ENCODE assay signal across 29 cellular contexts in genomic region chr1:175131100-175131499, GRCh38.
DNase-seq lines count a peak whose midpoint lies in the region; ATAC-seq and TF ChIP-seq lines count a peak whose summit lies in the region.
"Had no signal": no experiment of that assay in that cellular context is flagged by ENCODE, and none has a peak within 500 bp of the region (broad histone marks: within the 10 kb centered on the region; RNA-seq: fewer than 3 reads in every experiment).

No MANE protein-coding gene starts in this region.

- H3K9me3 ChIP-seq in iPS-20b (ENCODE audit: insufficient read depth, low read depth, low read length): no peaks in the 10 kb centered on the region
- no peaks in the 10 kb centered on the region for H3K9me3 ChIP-seq in upper lobe of left lung
- H3K9me3 ChIP-seq in PC-3 (ENCODE audit: low read length): no peaks in the 10 kb centered on the region
- no peaks in the 10 kb centered on the region for H3K9me3 ChIP-seq in T-helper 17 cell (ENCODE audit: control insufficient read depth, low read length, poor library complexity, severe bottlenecking)
- H3K9me3 ChIP-seq: BE2C, Caco-2, HAP-1, neutrophil, psoas muscle, tibial artery had no signal

- peak overlapping the region; percentile 74; the same call in 1 of the 2 replicates for H3K9ac ChIP-seq in iPS-20b (ENCODE audit: low read depth, low read length)
- H3K9ac ChIP-seq in PC-3 (ENCODE audit: low read length): no peak overlapping the region

- no peak for TF ChIP-seq EP300 in upper lobe of left lung (IDR thresholded peaks at IDR 0.05)

- H3K4me1 ChIP-seq in iPS-20b (ENCODE audit: insufficient read depth, low read length): peaks cover 34% of the 10 kb centered on the region
- peaks cover 40 to 50% (median 44%) of the 10 kb centered on the region in 4 donors for H3K4me1 ChIP-seq in upper lobe of left lung
- H3K4me1 ChIP-seq in PC-3 (ENCODE audit: insufficient read depth, low read length): no peaks in the 10 kb centered on the region
- H3K4me1 ChIP-seq: foreskin keratinocyte, psoas muscle had no signal

- no peak for DNase-seq in activated T-cell treated with anti-CD3 and anti-CD28 coated beads, Interleukin-2, amount 50 U/mL, for 72 hours
- DNase-seq in activated T-cell treated with anti-CD3 and anti-CD28 coated beads, Interleukin-2, amount 50 U/mL, for 1 hour: no peak
- DNase-seq in WTC11 (ENCODE audit: low spot score): no peak
- DNase-seq in upper lobe of left lung: no peak
- no peak for DNase-seq in PC-3
- no peak for DNase-seq in T-helper 17 cell
- DNase-seq in GM19238 (ENCODE audit: insufficient read length, low spot score): no peak
- DNase-seq: activated CD4-positive, alpha-beta memory T cell treated with anti-CD3 and anti-CD28 coated beads, Interleukin-2, amount 10 ng/mL, durations not matched to agents 7 days and 5 days; activated naive CD4-positive, alpha-beta T cell treated with anti-CD3 and anti-CD28 coated beads for 36 hours; anterior cingulate cortex; BE2C; Caco-2; DND-41; foreskin keratinocyte; KBM-7; kidney; MM.1S; NCI-H1417 treated with DMSO at 0.1 percent for 48 hours; NCI-H510A treated with DMSO at 0.1 percent for 48 hours; psoas muscle; small intestine; stimulated activated naive CD4-positive, alpha-beta T cell treated with Interleukin-2 at 50 U/mL for 16 hours; tibial artery; WERI-Rb-1 had no signal

- H3K27ac ChIP-seq in iPS-20b (ENCODE audit: low read length) (peak overlapping the region; percentile 66), upper lobe of left lung (peak overlapping the region in 3 of 4 donors; percentile 45 to 56 (median 45)), PC-3 (ENCODE audit: low read length) (no peak overlapping the region)
- H3K27ac ChIP-seq: cardiac muscle cell, foreskin keratinocyte, neutrophil, psoas muscle, tibial artery, WERI-Rb-1 had no signal

- H3F3A ChIP-seq in PC-3 (ENCODE audit: low read length, unreplicated experiment): no peaks in the 10 kb centered on the region

- intact Hi-C loops in PC-3 (cut with micrococcal nuclease): no loop called here

- no peak for TF ChIP-seq POLR2A in upper lobe of left lung (IDR thresholded peaks at IDR 0.05)

- no peak overlapping the region for H3K4me3 Mint-ChIP-seq in activated T-cell treated with anti-CD3 and anti-CD28 coated beads, Interleukin-2, amount 50 U/mL, for 72 hours
- H3K4me3 Mint-ChIP-seq in WTC11 (no peak overlapping the region), T-helper 17 cell (no peak overlapping the region)
- H3K4me3 Mint-ChIP-seq: activated CD4-positive, alpha-beta memory T cell treated with anti-CD3 and anti-CD28 coated beads, Interleukin-2, amount 10 ng/mL, durations not matched to agents 7 days and 5 days; activated naive CD4-positive, alpha-beta T cell treated with anti-CD3 and anti-CD28 coated beads for 36 hours; dendritic cell treated with granulocyte-macrophage colony-stimulating factor and Interleukin-4, amounts not matched to agents 40 ng/mL and 50 ng/mL, for 4 days had no signal

- no peaks in the 10 kb centered on the region for H4K20me1 ChIP-seq in PC-3 (ENCODE audit: low read length)

- POLR2A ChIA-PET in WTC11 (lab: Charles Lee): interaction anchor here (1.0 kb wide), 1 partner anchor 15 kb away, joined by 4 read pairs; no protein-coding TSS in a partner anchor
- POLR2A ChIA-PET in PC-3 (lab: Charles Lee; ENCODE audit: unreplicated experiment): no interaction called here

- H3K4me3 ChIP-seq in iPS-20b (ENCODE audit: low read length) (no peak overlapping the region), upper lobe of left lung (no peak overlapping the region), PC-3 (ENCODE audit: low read length) (no peak overlapping the region)
- H3K4me3 ChIP-seq: cardiac muscle cell, HAP-1, psoas muscle, tibial artery had no signal

- H3K4me2 ChIP-seq in PC-3 (ENCODE audit: low read length): no peak overlapping the region

- CTCF ChIA-PET in WTC11 (lab: Charles Lee) (interaction anchor here (0.6 to 8.0 kb wide), 7 partner anchors 14 to 179 kb away, joined by 3 to 110 read pairs (median 7); no protein-coding TSS in a partner anchor), PC-3 (lab: Charles Lee) (no interaction called here)

- H3K4me1 Mint-ChIP-seq in activated T-cell treated with anti-CD3 and anti-CD28 coated beads, Interleukin-2, amount 50 U/mL, for 72 hours (ENCODE audit: low read depth): peaks cover 17% of the 10 kb centered on the region
- peaks cover 49% of the 10 kb centered on the region for H3K4me1 Mint-ChIP-seq in WTC11
- H3K4me1 Mint-ChIP-seq in T-helper 17 cell: peaks cover 6% of the 10 kb centered on the region
- H3K4me1 Mint-ChIP-seq: activated CD4-positive, alpha-beta memory T cell treated with anti-CD3 and anti-CD28 coated beads, Interleukin-2, amount 10 ng/mL, durations not matched to agents 7 days and 5 days had no signal

- no peaks in the 10 kb centered on the region for H3K9me3 Mint-ChIP-seq in activated T-cell treated with anti-CD3 and anti-CD28 coated beads, Interleukin-2, amount 50 U/mL, for 72 hours
- H3K9me3 Mint-ChIP-seq in WTC11: peaks cover 3% of the 10 kb centered on the region; the same call in 1 of the 2 replicates
- H3K9me3 Mint-ChIP-seq: activated CD4-positive, alpha-beta memory T cell treated with anti-CD3 and anti-CD28 coated beads, Interleukin-2, amount 10 ng/mL, durations not matched to agents 7 days and 5 days; activated naive CD4-positive, alpha-beta T cell treated with anti-CD3 and anti-CD28 coated beads for 36 hours; dendritic cell treated with granulocyte-macrophage colony-stimulating factor and Interleukin-4, amounts not matched to agents 40 ng/mL and 50 ng/mL, for 4 days had no signal

- H3K79me2 ChIP-seq in PC-3 (ENCODE audit: low read length): no peaks in the 10 kb centered on the region

- H3K36me3 ChIP-seq in iPS-20b (ENCODE audit: insufficient read depth, low read depth, low read length): no peaks in the 10 kb centered on the region
- H3K36me3 ChIP-seq in upper lobe of left lung: no peaks in the 10 kb centered on the region
- H3K36me3 ChIP-seq in PC-3 (ENCODE audit: low read depth, low read length): no peaks in the 10 kb centered on the region
- H3K36me3 ChIP-seq: BE2C, cardiac muscle cell, HAP-1, neutrophil, tibial artery, WERI-Rb-1 had no signal

- TF ChIP-seq CTCF in WTC11 (IDR thresholded peaks at IDR 0.05) (no peak), upper lobe of left lung (IDR thresholded peaks at IDR 0.05) (no peak), PC-3 (conservative IDR thresholded peaks at IDR 0.05; ENCODE audit: low read depth, low read length) (no peak)

- H3K27me3 ChIP-seq in iPS-20b (ENCODE audit: insufficient read depth, low read length) (no peaks in the 10 kb centered on the region), upper lobe of left lung (no peaks in the 10 kb centered on the region), PC-3 (ENCODE audit: low read length) (no peaks in the 10 kb centered on the region)
- H3K27me3 ChIP-seq: BE2C, cardiac muscle cell, neutrophil, tibial artery had no signal

- no TSS peak for BruUV-seq in PC-3 (replicated peaks; lab: Mats Ljungman, UMichigan)

- H3K27ac Mint-ChIP-seq in activated T-cell treated with anti-CD3 and anti-CD28 coated beads, Interleukin-2, amount 50 U/mL, for 72 hours: no peak overlapping the region
- H3K27ac Mint-ChIP-seq in WTC11 (peak overlapping the region; percentile 57), T-helper 17 cell (no peak overlapping the region)
- H3K27ac Mint-ChIP-seq: activated CD4-positive, alpha-beta memory T cell treated with anti-CD3 and anti-CD28 coated beads, Interleukin-2, amount 10 ng/mL, durations not matched to agents 7 days and 5 days; activated naive CD4-positive, alpha-beta T cell treated with anti-CD3 and anti-CD28 coated beads for 36 hours; dendritic cell treated with granulocyte-macrophage colony-stimulating factor and Interleukin-4, amounts not matched to agents 40 ng/mL and 50 ng/mL, for 4 days had no signal

- peak; percentile 25 to 29 for ATAC-seq in activated T-cell treated with anti-CD3 and anti-CD28 coated beads, Interleukin-2, amount 50 U/mL, for 72 hours (replicated peaks in 1 of 2)
- no peak for ATAC-seq in WTC11
- ATAC-seq in upper lobe of left lung (ENCODE audit: low FRiP score in 2 of 2): no peak
- ATAC-seq in PC-3: no peak
- ATAC-seq in T-helper 17 cell: no peak
- ATAC-seq: foreskin keratinocyte had no signal

- WGBS in upper lobe of left lung, 2 donors: 50 to 87% methylated on average over 1 of the region's 1 CpG

- H2AFZ ChIP-seq in PC-3 (ENCODE audit: low read length): no peak overlapping the region

- no peaks in the 10 kb centered on the region for H3K9me2 ChIP-seq in PC-3 (replicated peaks; ENCODE audit: low read length)

- no peaks in the 10 kb centered on the region for H3K36me3 Mint-ChIP-seq in activated T-cell treated with anti-CD3 and anti-CD28 coated beads, Interleukin-2, amount 50 U/mL, for 72 hours (ENCODE audit: insufficient read depth in 2 of 2)
- peaks cover 3% of the 10 kb centered on the region; the same call in 1 of the 2 replicates for H3K36me3 Mint-ChIP-seq in WTC11
- H3K36me3 Mint-ChIP-seq in T-helper 17 cell (ENCODE audit: low read depth): no peaks in the 10 kb centered on the region

- H3K27me3 Mint-ChIP-seq in activated T-cell treated with anti-CD3 and anti-CD28 coated beads, Interleukin-2, amount 50 U/mL, for 72 hours (ENCODE audit: low read depth): peaks cover 21% of the 10 kb centered on the region
- H3K27me3 Mint-ChIP-seq in WTC11 (ENCODE audit: low read depth) (no peaks in the 10 kb centered on the region; the same call in 1 of the 2 replicates), T-helper 17 cell (peaks cover 29% of the 10 kb centered on the region)
- H3K27me3 Mint-ChIP-seq: dendritic cell treated with granulocyte-macrophage colony-stimulating factor and Interleukin-4, amounts not matched to agents 40 ng/mL and 50 ng/mL, for 4 days had no signal

TF ChIP-seq in WTC11, 78 proteins besides CTCF, POLR2A, EP300 and RAD21 (continues in another document):
- no peak for TF ChIP-seq ESRRA (CRISPR knock-in tag; IDR thresholded peaks at IDR 0.05; ENCODE audit: borderline replicate concordance)

Comparison
In these comparisons a context has a peak if more than half of its experiments do, and no peak if none do; other contexts are left out.
1. ATAC-seq: peak in activated T-cell treated with anti-CD3 and anti-CD28 coated beads, Interleukin-2, amount 50 U/mL, for 72 hours (2 of 2); none in WTC11 (single experiment), upper lobe of left lung (0 of 2), PC-3 (single experiment) and T-helper 17 cell (single experiment).